ENCODE assay signal across 27 cellular contexts in the genomic region with DNA sequence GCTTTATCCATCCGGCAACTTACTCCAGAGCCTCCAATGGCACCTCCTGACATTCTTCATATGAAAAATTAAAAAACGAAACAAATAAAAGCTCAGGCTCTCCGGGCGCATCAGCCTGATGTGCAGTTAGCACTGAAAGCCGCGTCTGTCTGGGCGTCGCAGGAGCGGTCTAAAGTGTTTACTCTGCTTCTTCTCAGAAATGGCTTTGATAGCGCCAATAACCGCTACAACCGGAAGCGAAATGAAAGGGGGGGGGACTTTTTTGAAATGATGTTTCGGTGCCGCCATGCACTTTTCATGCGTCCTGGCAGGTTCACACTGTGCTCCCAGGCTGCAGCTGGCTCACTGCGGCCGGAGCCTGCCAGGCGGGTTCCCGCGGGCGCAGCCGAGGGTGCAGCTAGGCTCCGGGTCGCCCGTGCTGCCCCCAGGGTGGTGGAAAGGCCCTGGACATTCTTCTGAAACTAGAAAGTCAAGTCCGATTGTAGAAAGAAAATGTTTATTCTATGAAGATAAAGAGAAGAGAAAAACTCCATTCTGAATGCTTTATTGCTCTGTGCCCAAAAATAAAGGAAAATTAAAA.
DNase-seq lines count a peak whose midpoint lies in the region; ATAC-seq and TF ChIP-seq lines count a peak whose summit lies in the region.
"Had no signal": no experiment of that assay in that cellular context is flagged by ENCODE, and none has a peak within 500 bp of the region (broad histone marks: within the 10 kb centered on the region; RNA-seq: fewer than 3 reads in every experiment).

No MANE protein-coding gene starts in this region.

- in situ Hi-C loops in astrocyte of the cerebellum (cut with HindIII; ENCODE audit: low sequenced_read_pairs) = no loop called here

- TF ChIP-seq CTCF in MM.1S (IDR thresholded peaks at IDR 0.05; ENCODE audit: low read length) = no peak
- TF ChIP-seq CTCF in astrocyte of the cerebellum (IDR thresholded peaks at IDR 0.05; ENCODE audit: low read depth, low read length, missing control alignments) = no peak
- no peak for TF ChIP-seq CTCF in mesothelial cell of epicardium (IDR thresholded peaks at IDR 0.05; ENCODE audit: unreplicated experiment)
- TF ChIP-seq CTCF in chondrocyte (IDR thresholded peaks at IDR 0.05) = no peak

- H3K9me2 ChIP-seq in MM.1S (replicated peaks; ENCODE audit: insufficient read depth, low read length) = no peaks in the 10 kb centered on the region

- no peak for ATAC-seq in HG03196 (IDR thresholded peaks at IDR 0.05; ENCODE audit: unreplicated experiment)
- ATAC-seq: left ventricle myocardium superior; stimulated activated memory B cell treated with anti-CD40 and anti-IgM and Interleukin-4, amounts not matched to agents 10 μg/mL and 1 μg/mL and 100 μg/mL, for 72 hours; upper lobe of right lung had no signal

- H3K4me3 Mint-ChIP-seq in mesothelial cell of epicardium (no peak overlapping the region), chondrocyte (ENCODE audit: unreplicated experiment) (no peak overlapping the region)
- H3K4me3 Mint-ChIP-seq: activated CD4-positive, alpha-beta memory T cell treated with anti-CD3 and anti-CD28 coated beads for 36 hours; activated naive CD4-positive, alpha-beta T cell treated with anti-CD3 and anti-CD28 coated beads, Interleukin-2, amount 10 ng/mL, durations not matched to agents 7 days and 5 days; naive B cell; stimulated activated memory B cell treated with anti-CD40 and anti-IgM and Interleukin-4, amounts not matched to agents 10 μg/mL and 1 μg/mL and 100 μg/mL, for 72 hours had no signal

- H3K9me3 Mint-ChIP-seq in mesothelial cell of epicardium (no peaks in the 10 kb centered on the region), chondrocyte (ENCODE audit: low read depth) (no peaks in the 10 kb centered on the region)
- H3K9me3 Mint-ChIP-seq: activated CD4-positive, alpha-beta memory T cell treated with anti-CD3 and anti-CD28 coated beads for 36 hours; stimulated activated memory B cell treated with anti-CD40 and anti-IgM and Interleukin-4, amounts not matched to agents 10 μg/mL and 1 μg/mL and 100 μg/mL, for 72 hours had no signal

- no peak overlapping the region for H3K9ac ChIP-seq in MM.1S (ENCODE audit: low read length)
- H3K9ac ChIP-seq: KMS-11 had no signal

- no peaks in the 10 kb centered on the region for H3F3A ChIP-seq in MM.1S (ENCODE audit: insufficient read depth, low read length)

- peak; percentile 71 for DNase-seq in MM.1S
- DNase-seq in NCI-H187 (lab: John Stamatoyannopoulos, UW) = peak; percentile 25 to 50
- peak; percentile 29 to 66 for DNase-seq in NCI-H526 (lab: John Stamatoyannopoulos, UW)
- DNase-seq in astrocyte of the cerebellum (ENCODE audit: low read depth) = no peak
- no peak for DNase-seq in mesothelial cell of epicardium (ENCODE audit: low spot score in 2 of 2, unreplicated experiment in 2 of 2)
- DNase-seq in chondrocyte (ENCODE audit: low spot score) = no peak
- DNase-seq: activated CD4-positive, alpha-beta memory T cell treated with anti-CD3 and anti-CD28 coated beads for 36 hours; activated CD4-positive, CD25-positive, alpha-beta regulatory T cell treated with anti-CD3 and anti-CD28 coated beads, Interleukin-2, amount 50 U/mL, for 72 hours; activated CD8-positive, alpha-beta memory T cell treated with anti-CD3 and anti-CD28 coated beads, Interleukin-2, amount 50 U/mL, for 4 hours; activated naive CD4-positive, alpha-beta T cell treated with anti-CD3 and anti-CD28 coated beads, Interleukin-2, amount 10 ng/mL, durations not matched to agents 7 days and 5 days; C1 segment of cervical spinal cord; Caco-2; DMS79 treated with DMSO at 0.1 percent for 48 hours; effector CD4-positive, alpha-beta T cell; HCEC 1CT; left ventricle myocardium superior; naive B cell; NCI-H2227 treated with DMSO at 0.1 percent for 48 hours; Peyer's patch; sigmoid colon; stimulated activated CD4-positive, alpha-beta T cell treated with anti-CD3 and anti-CD28 coated beads, Interleukin-4, amount 100 ng/mL, for 4 hours; upper lobe of right lung had no signal

- H3K36me3 Mint-ChIP-seq in mesothelial cell of epicardium (no peaks in the 10 kb centered on the region), chondrocyte (ENCODE audit: low read depth) (no peaks in the 10 kb centered on the region)
- H3K36me3 Mint-ChIP-seq: activated CD4-positive, alpha-beta memory T cell treated with anti-CD3 and anti-CD28 coated beads for 36 hours; activated naive CD4-positive, alpha-beta T cell treated with anti-CD3 and anti-CD28 coated beads, Interleukin-2, amount 10 ng/mL, durations not matched to agents 7 days and 5 days; naive B cell; stimulated activated memory B cell treated with anti-CD40 and anti-IgM and Interleukin-4, amounts not matched to agents 10 μg/mL and 1 μg/mL and 100 μg/mL, for 72 hours had no signal

- peaks cover 11% of the 10 kb centered on the region for H3K4me1 Mint-ChIP-seq in mesothelial cell of epicardium
- no peaks in the 10 kb centered on the region for H3K4me1 Mint-ChIP-seq in chondrocyte (ENCODE audit: low read depth)
- H3K4me1 Mint-ChIP-seq: activated naive CD4-positive, alpha-beta T cell treated with anti-CD3 and anti-CD28 coated beads, Interleukin-2, amount 10 ng/mL, durations not matched to agents 7 days and 5 days; naive B cell; stimulated activated memory B cell treated with anti-CD40 and anti-IgM and Interleukin-4, amounts not matched to agents 10 μg/mL and 1 μg/mL and 100 μg/mL, for 72 hours had no signal

- peaks cover 38% of the 10 kb centered on the region for H3K27me3 Mint-ChIP-seq in mesothelial cell of epicardium (ENCODE audit: low read depth)
- H3K27me3 Mint-ChIP-seq in chondrocyte (ENCODE audit: low read depth) = no peaks in the 10 kb centered on the region
- H3K27me3 Mint-ChIP-seq: activated CD4-positive, alpha-beta memory T cell treated with anti-CD3 and anti-CD28 coated beads for 36 hours; activated naive CD4-positive, alpha-beta T cell treated with anti-CD3 and anti-CD28 coated beads, Interleukin-2, amount 10 ng/mL, durations not matched to agents 7 days and 5 days; naive B cell; stimulated activated memory B cell treated with anti-CD40 and anti-IgM and Interleukin-4, amounts not matched to agents 10 μg/mL and 1 μg/mL and 100 μg/mL, for 72 hours had no signal

- H3K27ac ChIP-seq in MM.1S (ENCODE audit: low read length) = peak overlapping the region; percentile 24; the same call in 1 of the 2 replicates
- H3K27ac ChIP-seq: KMS-11, Peyer's patch, sigmoid colon, suprapubic skin, upper lobe of right lung had no signal

- H3K4me1 ChIP-seq in MM.1S (ENCODE audit: low read length) = no peaks in the 10 kb centered on the region
- H3K4me1 ChIP-seq: Caco-2, Peyer's patch, sigmoid colon, suprapubic skin, upper lobe of right lung had no signal

- H3K4me3 ChIP-seq in MM.1S (ENCODE audit: low read length) (peak overlapping the region; percentile 28; the same call in 1 of the 2 replicates), astrocyte of the cerebellum (ENCODE audit: low read depth, low read length) (peak overlapping the region; percentile 10)
- H3K4me3 ChIP-seq: Peyer's patch, sigmoid colon, suprapubic skin, upper lobe of right lung had no signal

- H3K4me2 ChIP-seq in MM.1S (ENCODE audit: low read depth, low read length) = peak overlapping the region; percentile 55
- H3K4me2 ChIP-seq: KMS-11 had no signal

- H3K27me3 ChIP-seq in MM.1S (replicated peaks; ENCODE audit: insufficient read depth, low read length) = no peaks in the 10 kb centered on the region
- H3K27me3 ChIP-seq: Peyer's patch had no signal

- peak overlapping the region; percentile 27; the same call in 1 of the 2 replicates for H2AFZ ChIP-seq in MM.1S (ENCODE audit: low read length)

- H3K27ac Mint-ChIP-seq in mesothelial cell of epicardium (no peak overlapping the region), chondrocyte (ENCODE audit: unreplicated experiment) (no peak overlapping the region)
- H3K27ac Mint-ChIP-seq: activated CD4-positive, alpha-beta memory T cell treated with anti-CD3 and anti-CD28 coated beads for 36 hours; activated naive CD4-positive, alpha-beta T cell treated with anti-CD3 and anti-CD28 coated beads, Interleukin-2, amount 10 ng/mL, durations not matched to agents 7 days and 5 days; naive B cell; progenitor cell of endocrine pancreas; stimulated activated memory B cell treated with anti-CD40 and anti-IgM and Interleukin-4, amounts not matched to agents 10 μg/mL and 1 μg/mL and 100 μg/mL, for 72 hours had no signal

- H4K20me1 ChIP-seq in MM.1S (ENCODE audit: insufficient read depth, low read length) = no peaks in the 10 kb centered on the region

- H3K79me2 ChIP-seq in MM.1S (ENCODE audit: low read length) = no peaks in the 10 kb centered on the region

- no peaks in the 10 kb centered on the region for H3K9me3 ChIP-seq in MM.1S (replicated peaks; ENCODE audit: insufficient read depth, low read length)
- H3K9me3 ChIP-seq: Caco-2, Peyer's patch, sigmoid colon, suprapubic skin, upper lobe of right lung had no signal

- H3K36me3 ChIP-seq in MM.1S (replicated peaks; ENCODE audit: insufficient read depth, low read length) = no peaks in the 10 kb centered on the region
- H3K36me3 ChIP-seq: Peyer's patch, sigmoid colon, suprapubic skin, upper lobe of right lung had no signal

Comparison
In these comparisons a context has a peak if more than half of its experiments do, and no peak if none do; other contexts are left out.
1. DNase-seq: peak in MM.1S (single experiment), NCI-H187 (2 of 2) and NCI-H526 (2 of 2); none in astrocyte of the cerebellum (single experiment), mesothelial cell of epicardium (0 of 2) and chondrocyte (single experiment).